In genomic region chr7:30162133-30162532, GRCh38 we compare ENCODE assay signal across 10 cellular contexts. TPM values are rescaled to one million over a fixed set of nuclear protein-coding genes. Genes with fewer than 3 reads are reported as not detected.
DNase-seq lines count a peak whose midpoint lies in the region; ATAC-seq and TF ChIP-seq lines count a peak whose summit lies in the region.
"Had no signal": no experiment of that assay in that cellular context is flagged by ENCODE, and none has a peak within 500 bp of the region (broad histone marks: within the 10 kb centered on the region; RNA-seq: fewer than 3 reads in every experiment).

No MANE protein-coding gene starts in this region.

- CTCF ChIA-PET in SK-N-SH (lab: Yijun Ruan, JAX), result interaction anchor here (0.6 to 1.7 kb wide), 6 partner anchors 11 to 403 kb away, joined by 3 to 10 read pairs (median 4); no protein-coding TSS in a partner anchor

- no peak for TF ChIP-seq RAD21 in SK-N-SH (IDR thresholded peaks at IDR 0.05; ENCODE audit: low read length)

- H3K4me2 ChIP-seq in SK-N-SH (peak overlapping the region; percentile 73), smooth muscle cell (peak overlapping the region; percentile 66)

- H4K20me1 ChIP-seq in SK-N-SH (ENCODE audit: insufficient read depth) (no peaks in the 10 kb centered on the region), smooth muscle cell (ENCODE audit: low read depth) (no peaks in the 10 kb centered on the region)

- H3F3A ChIP-seq in SK-N-SH (replicated peaks; ENCODE audit: insufficient read depth), result peaks cover 9% of the 10 kb centered on the region
- H3F3A ChIP-seq in smooth muscle cell (ENCODE audit: low read depth), result no peaks in the 10 kb centered on the region

- no peaks in the 10 kb centered on the region for H3K79me2 ChIP-seq in SK-N-SH (ENCODE audit: insufficient read depth)
- H3K79me2 ChIP-seq in smooth muscle cell (ENCODE audit: low read depth), result no peaks in the 10 kb centered on the region

- peak overlapping the region in 1 of 2 experiments; percentile 35; a peak in 1 of 4 replicates for H3K4me3 ChIP-seq in SK-N-SH (ENCODE audit: low read depth in 2 of 2, low read length in 1 of 2)
- H3K4me3 ChIP-seq in RWPE2 (ENCODE audit: severe bottlenecking), result no peak overlapping the region
- H3K4me3 ChIP-seq in dorsolateral prefrontal cortex, result peak overlapping the region in 34 of 59 donors; percentile 1 to 53 (median 30)
- no peak overlapping the region for H3K4me3 ChIP-seq in smooth muscle cell
- H3K4me3 ChIP-seq: thoracic aorta had no signal

- H3K36me3 ChIP-seq in SK-N-SH (replicated peaks in 1 of 2; ENCODE audit: control insufficient read depth in 1 of 2, insufficient read depth in 2 of 2, low read length in 1 of 2), result peaks cover 0 to 4% of the 10 kb centered on the region in 2 experiments
- H3K36me3 ChIP-seq in RWPE2 (ENCODE audit: low read depth), result no peaks in the 10 kb centered on the region
- no peaks in the 10 kb centered on the region for H3K36me3 ChIP-seq in smooth muscle cell (ENCODE audit: low read depth)
- H3K36me3 ChIP-seq: thoracic aorta had no signal

- POLR2A ChIA-PET in SK-N-SH (lab: Yijun Ruan, JAX), result no interaction called here

- WGBS in SK-N-SH (ENCODE audit: low lambda C conversion rate), result 86% methylated on average over 3 of the region's 3 CpGs
- WGBS in smooth muscle cell (ENCODE audit: low lambda C conversion rate), result 72% methylated on average over 3 of the region's 3 CpGs

- TF ChIP-seq CTCF in SK-N-SH (IDR thresholded peaks at IDR 0.05) (no peak), RWPE2 (IDR thresholded peaks at IDR 0.05; ENCODE audit: poor library complexity, severe bottlenecking) (no peak), dorsolateral prefrontal cortex (IDR thresholded peaks at IDR 0.05 in 54 of 56, conservative IDR thresholded peaks at IDR 0.05 in 2 of 56; ENCODE audit: low read depth in 1 of 56, partially characterized antibody in 56 of 56) (no peak), smooth muscle cell (IDR thresholded peaks at IDR 0.05; ENCODE audit: borderline replicate concordance, insufficient read depth, poor library complexity, severe bottlenecking) (no peak)

- H3K4me1 ChIP-seq in SK-N-SH (ENCODE audit: control insufficient read depth in 1 of 2, insufficient read depth in 2 of 2, low read depth in 1 of 2, low read length in 1 of 2), result peaks cover 9 to 11% of the 10 kb centered on the region in 2 experiments
- peaks cover 45% of the 10 kb centered on the region for H3K4me1 ChIP-seq in RWPE2 (ENCODE audit: insufficient read depth, poor library complexity, severe bottlenecking)
- peaks cover 28% of the 10 kb centered on the region for H3K4me1 ChIP-seq in smooth muscle cell (ENCODE audit: low read depth)

- peak overlapping the region; percentile 77; the same call in 1 of the 2 replicates for H2AFZ ChIP-seq in SK-N-SH (ENCODE audit: low read depth)
- no peak overlapping the region for H2AFZ ChIP-seq in smooth muscle cell (ENCODE audit: low read depth)

- H3K27me3 ChIP-seq in SK-N-SH (ENCODE audit: insufficient read depth) (no peaks in the 10 kb centered on the region), RWPE2 (ENCODE audit: insufficient read depth, poor library complexity, severe bottlenecking) (no peaks in the 10 kb centered on the region), dorsolateral prefrontal cortex (no peaks in the 10 kb centered on the region), smooth muscle cell (ENCODE audit: low read depth) (peaks cover 5% of the 10 kb centered on the region)

- H3K9me3 ChIP-seq in SK-N-SH (no peaks in the 10 kb centered on the region), RWPE2 (ENCODE audit: severe bottlenecking) (no peaks in the 10 kb centered on the region), smooth muscle cell (replicated peaks; ENCODE audit: low read depth) (no peaks in the 10 kb centered on the region)
- H3K9me3 ChIP-seq: thoracic aorta had no signal

- intact Hi-C loops in dorsolateral prefrontal cortex (cut with DNase I), result loop anchor here (2.0 to 10.0 kb wide), 3 partner anchors 27 to 403 kb away; partner anchors contain the start of gene MTURN (in 1 of the 2)

- H3K9ac ChIP-seq in SK-N-SH, result peak overlapping the region; percentile 54
- no peak overlapping the region for H3K9ac ChIP-seq in smooth muscle cell (ENCODE audit: low read depth)

- H3K27ac ChIP-seq in SK-N-SH (ENCODE audit: low read depth in 2 of 2, low read length in 1 of 2) (peak overlapping the region in 1 of 2 experiments; percentile 77; a peak in 2 of 4 replicates), RWPE2 (ENCODE audit: poor library complexity, severe bottlenecking) (peak overlapping the region; percentile 94), dorsolateral prefrontal cortex (peak overlapping the region; percentile 61 to 99 (median 94)), smooth muscle cell (ENCODE audit: low read depth) (no peak overlapping the region)

- no peaks in the 10 kb centered on the region for H3K9me2 ChIP-seq in SK-N-SH

- DNase-seq in SK-N-SH (no peak), RWPE2 (ENCODE audit: low spot score) (no peak), dorsolateral prefrontal cortex (no peak), smooth muscle cell (lab: John Stamatoyannopoulos, UW; ENCODE audit: unreplicated experiment) (no peak), hippocampal formation (lab: John Stamatoyannopoulos, UW) (no peak)
- DNase-seq in stimulated activated CD4-positive, alpha-beta T cell treated with anti-CD3 and anti-CD28 coated beads, Interleukin-4, amount 100 ng/mL, for 24 hours, result no peak
- DNase-seq in stimulated activated CD4-positive, alpha-beta T cell treated with anti-CD3 and anti-CD28 coated beads, Interleukin-15, amount 100 ng/mL, for 24 hours, result no peak
- DNase-seq: activated CD4-positive, alpha-beta T cell treated with anti-CD3 and anti-CD28 coated beads for 4 hours had no signal

- ATAC-seq in SK-N-SH treated with all-trans-retinoic acid at 6 μM for 48 hours (no peak), RWPE2 (ENCODE audit: low read depth) (no peak)

- no peak for TF ChIP-seq EP300 in SK-N-SH (IDR thresholded peaks at IDR 0.05; ENCODE audit: borderline replicate concordance in 1 of 2, low read depth in 1 of 2, low read length in 1 of 2)

TF ChIP-seq in SK-N-SH, 30 proteins besides CTCF, POLR2A, EP300 and RAD21:
- no peak for TF ChIP-seq CHD2 (IDR thresholded peaks at IDR 0.05; ENCODE audit: low read length, partially characterized antibody)
- TF ChIP-seq MXI1 (IDR thresholded peaks at IDR 0.05; ENCODE audit: low read depth, low read length), result no peak
- no peak for TF ChIP-seq RXRA (IDR thresholded peaks at IDR 0.05; ENCODE audit: borderline replicate concordance, low read depth)
- no peak for TF ChIP-seq MEF2A (IDR thresholded peaks at IDR 0.05; ENCODE audit: borderline replicate concordance, low read depth)
- TF ChIP-seq, protein P1, sequence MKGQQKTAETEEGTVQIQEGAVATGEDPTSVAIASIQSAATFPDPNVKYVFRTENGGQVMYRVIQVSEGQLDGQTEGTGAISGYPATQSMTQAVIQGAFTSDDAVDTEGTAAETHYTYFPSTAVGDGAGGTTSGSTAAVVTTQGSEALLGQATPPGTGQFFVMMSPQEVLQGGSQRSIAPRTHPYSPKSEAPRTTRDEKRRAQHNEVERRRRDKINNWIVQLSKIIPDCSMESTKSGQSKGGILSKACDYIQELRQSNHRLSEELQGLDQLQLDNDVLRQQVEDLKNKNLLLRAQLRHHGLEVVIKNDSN (IDR thresholded peaks at IDR 0.05; ENCODE audit: borderline replicate concordance, low read depth), result no peak
- TF ChIP-seq SIN3A (IDR thresholded peaks at IDR 0.05; ENCODE audit: borderline replicate concordance, low read depth, low read length), result no peak
- TF ChIP-seq MAX (IDR thresholded peaks at IDR 0.05; ENCODE audit: low read depth), result no peak
- TF ChIP-seq EZH2phosphoT487 (IDR thresholded peaks at IDR 0.05; ENCODE audit: borderline replicate concordance, low read depth), result no peak
TF ChIP-seq in SK-N-SH: peak in this region for 0.

TF ChIP-seq in SK-N-SH treated with all-trans-retinoic acid at 6 μM for 48 hours, 23 proteins besides CTCF, POLR2A, EP300 and RAD21 (continues in another document):
- TF ChIP-seq POU6F1 (CRISPR knock-in tag; IDR thresholded peaks at IDR 0.05; ENCODE audit: borderline replicate concordance, low read depth) (no peak), ZNF8 (CRISPR knock-in tag; IDR thresholded peaks at IDR 0.05) (no peak), TCF4 (CRISPR knock-in tag; IDR thresholded peaks at IDR 0.05; ENCODE audit: borderline replicate concordance) (no peak), ARNTL (CRISPR knock-in tag; IDR thresholded peaks at IDR 0.05; ENCODE audit: borderline replicate concordance, low read depth) (no peak), ZNF70 (CRISPR knock-in tag; IDR thresholded peaks at IDR 0.05) (no peak)

RNA-seq across cellular contexts. Expression of gene MTURN, which starts 27.3 kb away (rescaled TPM):
- polyA plus RNA-seq in SK-N-SH (2012; rRNA removed), result 9.0 and 12.9 TPM in 2 replicates
- 10.5 and 10.6 TPM in 2 replicates for polyA plus RNA-seq in SK-N-SH (2012; cell fraction: cytosol; rRNA removed)
- polyA plus RNA-seq in SK-N-SH (2012; cell fraction: nucleus; rRNA removed), result 17.0 and 25.3 TPM in 2 replicates
- 1,000 to 10,000 TPM in 11 of 120 experiments, 100 to 1,000 TPM in 109; 338 to 1,341 (median 633) TPM for total RNA-seq in dorsolateral prefrontal cortex
- 3.9 and 13.1 TPM in 2 replicates for total RNA-seq in smooth muscle cell
- 3.1 and 5.9 TPM in 2 replicates for polyA plus RNA-seq in smooth muscle cell

Comparison
In these comparisons a context has a peak if more than half of its experiments do, and no peak if none do; other contexts are left out.
1. H3K4me3 ChIP-seq: peak in dorsolateral prefrontal cortex (34 of 59); none in RWPE2 (single experiment) and smooth muscle cell (single experiment).
2. RNA of gene MTURN, which starts 27.3 kb away (total RNA-seq): 338 to 1,341 TPM in dorsolateral prefrontal cortex; 3.9 to 13.1 TPM in smooth muscle cell; every median in the first group is over 10 times any median in the second.